Comparison of ENCODE assay signal across 9 cellular contexts in the genomic region with DNA sequence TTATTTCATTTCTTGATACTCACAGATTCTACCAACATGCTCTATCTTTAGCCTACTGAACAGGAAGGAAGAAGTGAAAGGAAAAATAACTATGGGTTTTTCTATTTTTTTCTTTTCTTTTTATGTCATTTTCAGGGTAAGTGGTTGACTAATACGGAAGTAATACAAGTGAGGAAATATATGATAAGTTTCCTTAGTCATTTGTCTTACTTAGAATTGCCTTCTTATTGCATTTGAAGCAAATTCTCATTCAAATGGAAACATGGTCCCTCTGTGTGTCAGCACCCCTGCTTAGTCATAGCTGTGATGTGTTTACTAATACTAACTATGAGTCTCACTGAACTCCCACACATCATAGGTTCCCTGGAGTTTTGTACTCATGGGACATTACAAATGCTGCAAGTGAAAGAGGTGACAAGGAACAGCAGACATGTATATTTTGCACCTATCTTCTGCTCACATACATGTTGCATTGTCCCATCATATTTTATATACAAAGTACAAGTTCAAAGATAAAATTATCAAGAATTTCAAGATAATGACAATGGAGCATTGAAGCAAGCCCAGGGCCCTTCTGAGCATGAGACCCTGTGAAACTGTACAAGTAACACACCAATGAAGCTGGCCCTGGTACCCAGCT.
DNase-seq lines count a peak whose midpoint lies in the region; ATAC-seq and TF ChIP-seq lines count a peak whose summit lies in the region.
"Had no signal": no experiment of that assay in that cellular context is flagged by ENCODE, and none has a peak within 500 bp of the region (broad histone marks: within the 10 kb centered on the region; RNA-seq: fewer than 3 reads in every experiment).

No MANE protein-coding gene starts in this region.

- ATAC-seq in HG03520 (IDR thresholded peaks at IDR 0.05; ENCODE audit: unreplicated experiment): peak; percentile 77

- H3K9me3 Mint-ChIP-seq in activated naive CD4-positive, alpha-beta T cell treated with anti-CD3 and anti-CD28 coated beads, Interleukin-2, amount 50 U/mL, for 24 hours: peaks cover 10% of the 10 kb centered on the region

- H3K36me3 ChIP-seq in ovary: no peaks in the 10 kb centered on the region
- no peaks in the 10 kb centered on the region for H3K36me3 ChIP-seq in tibial artery

- peak overlapping the region; percentile 99 for H3K27ac Mint-ChIP-seq in activated naive CD4-positive, alpha-beta T cell treated with anti-CD3 and anti-CD28 coated beads, Interleukin-2, amount 50 U/mL, for 24 hours

- H3K4me3 Mint-ChIP-seq in activated naive CD4-positive, alpha-beta T cell treated with anti-CD3 and anti-CD28 coated beads, Interleukin-2, amount 50 U/mL, for 24 hours: peak overlapping the region; percentile 89

- no peaks in the 10 kb centered on the region for H3K4me1 ChIP-seq in ovary (ENCODE audit: insufficient read depth)
- H3K4me1 ChIP-seq in tibial artery: no peaks in the 10 kb centered on the region

- WGBS in ovary, 3 donors: 69 to 86% (median 82%) methylated on average over 1 of the region's 1 CpG

- DNase-seq in activated CD4-positive, alpha-beta T cell treated with anti-CD3 and anti-CD28 coated beads for 24 hours (ENCODE audit: low read depth in 2 of 2): peak; percentile 11 to 35
- DNase-seq in activated CD4-positive, alpha-beta T cell treated with anti-CD3 and anti-CD28 coated beads, Interleukin-2, amount 50 U/mL, for 1 hour: no peak
- DNase-seq in stimulated activated CD8-positive, alpha-beta memory T cell treated with anti-CD3 and anti-CD28 coated beads, Interleukin-4, amount 100 ng/mL, for 48 hours: peak; percentile 34
- DNase-seq in ovary (no peak), tibial artery (no peak), GDM1 (lab: John Stamatoyannopoulos, UW) (no peak)
- DNase-seq: cerebellar nuclear complex had no signal

- TF ChIP-seq POLR2A in ovary (IDR thresholded peaks at IDR 0.05): no peak

- no peak for TF ChIP-seq EP300 in ovary (IDR thresholded peaks at IDR 0.05)

- intact Hi-C loops in ovary (cut with DNase I): no loop called here
- intact Hi-C loops in tibial artery (cut with DNase I; ENCODE audit: low total_unique reads): no loop called here

- H3K27me3 ChIP-seq in ovary (no peaks in the 10 kb centered on the region), tibial artery (no peaks in the 10 kb centered on the region)

- H3K4me3 ChIP-seq in ovary (no peak overlapping the region), tibial artery (no peak overlapping the region)

- TF ChIP-seq CTCF in ovary (IDR thresholded peaks at IDR 0.05) (no peak), tibial artery (IDR thresholded peaks at IDR 0.05) (no peak)

- peaks cover 45% of the 10 kb centered on the region for H3K4me1 Mint-ChIP-seq in activated naive CD4-positive, alpha-beta T cell treated with anti-CD3 and anti-CD28 coated beads, Interleukin-2, amount 50 U/mL, for 24 hours

- H3K9me3 ChIP-seq in ovary: no peaks in the 10 kb centered on the region
- peaks cover 0 to 5% (median 0%) of the 10 kb centered on the region in 3 donors for H3K9me3 ChIP-seq in tibial artery

- H3K27me3 Mint-ChIP-seq in activated naive CD4-positive, alpha-beta T cell treated with anti-CD3 and anti-CD28 coated beads, Interleukin-2, amount 50 U/mL, for 24 hours: peaks cover 3% of the 10 kb centered on the region

- peaks cover 16% of the 10 kb centered on the region for H3K36me3 Mint-ChIP-seq in activated naive CD4-positive, alpha-beta T cell treated with anti-CD3 and anti-CD28 coated beads, Interleukin-2, amount 50 U/mL, for 24 hours

- H3K27ac ChIP-seq in ovary (no peak overlapping the region), tibial artery (no peak overlapping the region)

Comparison
In these comparisons a context has a peak if more than half of its experiments do, and no peak if none do; other contexts are left out.
1. DNase-seq: peak in activated CD4-positive, alpha-beta T cell treated with anti-CD3 and anti-CD28 coated beads for 24 hours (2 of 2) and stimulated activated CD8-positive, alpha-beta memory T cell treated with anti-CD3 and anti-CD28 coated beads, Interleukin-4, amount 100 ng/mL, for 48 hours (single experiment); none in activated CD4-positive, alpha-beta T cell treated with anti-CD3 and anti-CD28 coated beads, Interleukin-2, amount 50 U/mL, for 1 hour (single experiment), ovary (0 of 5), tibial artery (0 of 2) and GDM1 (single experiment).